ENCODE assay signal across 37 cellular contexts in the genomic region with DNA sequence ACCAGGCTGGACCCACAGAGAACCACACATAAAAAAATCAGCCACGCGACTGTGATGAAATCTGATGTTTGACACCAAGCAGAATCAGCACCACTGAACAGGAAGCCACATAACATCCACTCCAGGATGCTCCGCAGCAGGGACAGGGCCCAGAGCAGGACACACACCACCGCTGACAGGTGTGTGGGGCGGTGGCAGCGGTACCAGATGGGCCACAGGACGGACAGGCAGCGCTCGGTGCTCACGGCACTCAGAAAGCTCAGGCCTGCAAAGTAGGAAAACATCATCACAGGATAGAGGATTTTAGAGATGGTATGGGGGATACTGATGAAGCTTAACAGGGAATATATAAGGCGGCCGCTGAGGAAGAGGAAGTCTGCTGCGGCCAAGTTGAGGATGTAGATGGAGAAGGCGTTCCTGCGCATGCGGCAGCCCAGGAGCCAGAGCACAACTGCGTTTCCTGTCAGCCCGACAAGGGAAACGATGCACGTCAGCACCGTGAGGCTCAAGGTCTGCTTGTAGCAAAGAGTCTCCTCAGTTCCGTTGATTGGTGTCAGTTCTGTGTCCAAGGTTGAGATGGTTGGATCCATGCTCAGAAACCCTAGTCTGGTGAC. TPM values are rescaled to one million over a fixed set of nuclear protein-coding genes. Genes with fewer than 3 reads are reported as not detected.
"Had no signal": no experiment of that assay in that cellular context is flagged by ENCODE, and none has a peak within 500 bp of the region (broad histone marks: within the 10 kb centered on the region; RNA-seq: fewer than 3 reads in every experiment).

No MANE protein-coding gene starts in this region.

- H3K27ac ChIP-seq: adrenal gland, body of pancreas, cardiac muscle cell, colonic mucosa, dorsolateral prefrontal cortex, gastroesophageal sphincter, hepatocyte, ovary, sigmoid colon, thyroid gland, WERI-Rb-1 had no signal

- H3K27me3 ChIP-seq: adrenal gland, body of pancreas, cardiac muscle cell, colonic mucosa, gastroesophageal sphincter, hepatocyte, ovary, sigmoid colon, thyroid gland had no signal

- ATAC-seq: body of pancreas; gastroesophageal sphincter; left colon; stimulated activated memory B cell treated with anti-CD40 and anti-IgM and Interleukin-4, amounts not matched to agents 10 μg/mL and 1 μg/mL and 100 μg/mL, for 72 hours; stimulated activated naive CD8-positive, alpha-beta T cell treated with anti-CD3 and anti-CD28 coated beads, Interleukin-15, amount 100 ng/mL, for 72 hours had no signal

- DNase-seq: activated CD8-positive, alpha-beta memory T cell treated with anti-CD3 and anti-CD28 coated beads for 24 hours; activated effector memory CD4-positive, alpha-beta T cell treated with anti-CD3 and anti-CD28 coated beads, Interleukin-2, amount 50 U/mL, for 16 hours; activated naive CD4-positive, alpha-beta T cell treated with anti-CD3 and anti-CD28 coated beads for 36 hours; activated naive CD8-positive, alpha-beta T cell treated with anti-CD3 and anti-CD28 coated beads for 36 hours; aorta; body of pancreas; cerebellar nuclear complex; colonic mucosa; dorsolateral prefrontal cortex; effector memory CD4-positive, alpha-beta T cell; kidney; left colon; naive B cell; nephron progenitor cell; ovary; sigmoid colon; small intestine; stimulated activated CD4-positive, alpha-beta T cell treated with anti-CD3 and anti-CD28 coated beads, Interleukin-4, amount 100 ng/mL, for 24 hours; stimulated activated naive CD8-positive, alpha-beta T cell treated with anti-CD3 and anti-CD28 coated beads, Interleukin-15, amount 100 ng/mL, for 72 hours; substantia nigra; T-helper 9 cell; thyroid gland; WERI-Rb-1 had no signal

- H3K36me3 ChIP-seq: adrenal gland, cardiac muscle cell, colonic mucosa, gastroesophageal sphincter, ovary, sigmoid colon, thyroid gland, WERI-Rb-1 had no signal

- H3K4me1 ChIP-seq: adrenal gland, body of pancreas, colonic mucosa, gastroesophageal sphincter, sigmoid colon, thyroid gland had no signal

- H3K9me3 ChIP-seq: adrenal gland, body of pancreas, colonic mucosa, gastroesophageal sphincter, ovary, sigmoid colon, thyroid gland had no signal

- H3K4me3 ChIP-seq: adrenal gland, body of pancreas, cardiac muscle cell, colonic mucosa, dorsolateral prefrontal cortex, gastroesophageal sphincter, hepatocyte, ovary, sigmoid colon, thyroid gland had no signal

RNA-seq across cellular contexts. Expression of gene MRGPRX1, which starts 4.9 kb away (rescaled TPM):
- total RNA-seq: activated naive CD4-positive, alpha-beta T cell treated with anti-CD3 and anti-CD28 coated beads for 36 hours; activated naive CD8-positive, alpha-beta T cell treated with anti-CD3 and anti-CD28 coated beads for 36 hours; activated T-helper 1 cell treated with anti-CD3 and anti-CD28 coated beads, Interleukin-12 subunit alpha, Interleukin-12 subunit beta, Interleukin-2, Interleukin-4 antibody, amounts not matched to agents 30 ng/mL and 10 ng/mL and 1 ng/mL, durations not matched to agents 14 hours and 24 hours and 36 hours; adrenal gland; aorta; body of pancreas; cardiac muscle cell; colonic mucosa; dorsolateral prefrontal cortex; endothelial cell of umbilical vein; fibroblast of lung; fibroblast of villous mesenchyme; gastroesophageal sphincter; hepatocyte; kidney; left colon; liver; mesothelial cell of epicardium; ovary; progenitor cell of endocrine pancreas; sigmoid colon; thyroid gland; ureter had no signal
- polyA plus RNA-seq: adrenal gland, aorta, cardiac muscle cell, endothelial cell of umbilical vein, esophagus, fibroblast of lung, hepatocyte, liver, ovary, sigmoid colon, small intestine had no signal
